1 cellular context compared by ENCODE assay signal in genomic region chr16:12646490-12647274, GRCh38.
TF ChIP-seq lines count a peak whose summit lies in the region.

No MANE protein-coding gene starts in this region.

TF ChIP-seq in K562, 482 proteins besides CTCF, POLR2A, EP300 and RAD21 (continued from another document):
- TF ChIP-seq ZNF280B (CRISPR knock-in tag; IDR thresholded peaks at IDR 0.05), result no peak
- no peak for TF ChIP-seq E2F8 (IDR thresholded peaks at IDR 0.05; ENCODE audit: low read depth, partially characterized antibody)
- no peak for TF ChIP-seq E2F5 (CRISPR knock-in tag; IDR thresholded peaks at IDR 0.05)
- no peak for TF ChIP-seq SMAD4 (CRISPR knock-in tag; conservative IDR thresholded peaks at IDR 0.05)
- TF ChIP-seq REST (CRISPR knock-in tag; IDR thresholded peaks at IDR 0.05; ENCODE audit: low read depth), result 0 out of 2 replicates have a peak, but pooled peaks have one; percentile 28
- no peak for TF ChIP-seq HDAC1 (IDR thresholded peaks at IDR 0.05)
- peak in 1 of 2 experiments; percentile 43; a peak in 1 of 4 replicates for TF ChIP-seq KDM1A (IDR thresholded peaks at IDR 0.05)
- no peak for TF ChIP-seq PCBP2 (IDR thresholded peaks at IDR 0.05; ENCODE audit: low read depth, low read length, poor library complexity, severe bottlenecking)
- no peak for TF ChIP-seq NRF1 (conservative IDR thresholded peaks at IDR 0.05 in 1 of 2, IDR thresholded peaks at IDR 0.05 in 1 of 2)
- TF ChIP-seq SMARCA5 (IDR thresholded peaks at IDR 0.05), result no peak
- peak; percentile 84 for TF ChIP-seq TCF3 (CRISPR knock-in tag; IDR thresholded peaks at IDR 0.05)
